Comparison of ENCODE assay signal across 13 cellular contexts in the genomic region with DNA sequence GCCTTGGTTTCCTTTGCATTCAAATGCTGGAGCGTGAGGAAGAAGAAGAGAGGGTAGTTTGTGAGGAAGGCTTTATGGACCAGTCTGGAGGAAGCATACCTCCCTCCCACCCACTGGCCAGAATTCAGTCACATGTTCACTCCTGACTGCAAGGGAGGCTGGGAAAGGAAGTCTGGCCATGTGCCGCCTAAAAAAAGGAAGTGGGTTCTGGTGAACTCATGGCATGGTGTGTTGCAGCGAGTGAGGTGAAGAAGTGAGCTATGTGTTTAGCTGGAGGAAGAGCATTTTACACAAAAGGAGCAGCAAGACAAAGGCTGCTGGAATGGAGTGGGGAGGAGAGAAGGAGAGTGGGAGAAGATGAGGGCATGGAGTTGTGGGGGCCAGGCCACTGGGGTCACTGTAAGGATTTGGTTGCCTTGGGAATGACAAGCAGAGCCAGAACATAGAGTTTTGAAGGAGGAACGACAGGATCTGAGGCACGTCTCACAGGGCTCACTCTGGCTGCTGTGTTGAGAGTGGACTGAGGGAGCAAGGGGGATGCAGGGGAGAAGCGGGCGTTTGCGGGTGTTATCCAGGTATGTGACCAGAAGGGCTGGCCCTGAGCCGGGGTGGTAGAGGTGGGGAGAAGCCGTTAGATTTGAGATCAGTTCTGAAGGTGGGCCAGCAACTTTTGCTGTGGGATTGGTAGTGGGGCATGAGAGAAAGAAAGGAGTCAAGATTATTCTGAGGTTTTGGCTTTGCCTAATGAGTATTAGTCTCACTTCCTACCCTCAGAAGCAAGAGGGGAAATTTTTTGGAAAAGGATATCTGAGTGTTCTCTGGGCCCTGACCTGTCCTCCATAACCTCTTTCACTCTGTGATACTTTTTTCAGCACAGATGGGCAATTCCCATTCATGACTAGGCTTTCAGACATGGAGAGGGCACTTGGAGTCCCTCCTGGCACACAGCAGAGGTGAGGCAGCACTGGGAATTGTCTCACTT. TPM values are rescaled to one million over a fixed set of nuclear protein-coding genes. Genes with fewer than 3 reads are reported as not detected.
A peak's percentile ranks its signal among the peaks of the same experiment; 100 is the strongest.
DNase-seq lines count a peak whose midpoint lies in the region; ATAC-seq, FAIRE-seq and TF ChIP-seq lines count a peak whose summit lies in the region.
"Had no signal": no experiment of that assay in that cellular context is flagged by ENCODE, and none has a peak within 500 bp of the region (broad histone marks: within the 10 kb centered on the region; RNA-seq: fewer than 3 reads in every experiment).

No MANE protein-coding gene starts in this region.

- no peak overlapping the region for H3K4me3 Mint-ChIP-seq in stimulated activated naive CD8-positive, alpha-beta T cell treated with anti-CD3 and anti-CD28 coated beads, Interleukin-15, Interleukin-2, amounts not matched to agents 100 ng/mL and 50 ng/mL, for 24 hours

- no peaks in the 10 kb centered on the region; the same call in 1 of the 2 replicates for H4K20me1 ChIP-seq in GM12878 (ENCODE audit: control insufficient read depth, insufficient read depth)

- H3K27me3 Mint-ChIP-seq in stimulated activated naive CD8-positive, alpha-beta T cell treated with anti-CD3 and anti-CD28 coated beads, Interleukin-15, Interleukin-2, amounts not matched to agents 100 ng/mL and 50 ng/mL, for 24 hours: no peaks in the 10 kb centered on the region

- TF ChIP-seq RAD21 in GM12878 (IDR thresholded peaks at IDR 0.05; ENCODE audit: insufficient read depth, low read depth, low read length): no peak

- H3K4me3 ChIP-seq in heart left ventricle (no peak overlapping the region), right atrium auricular region (no peak overlapping the region), GM12878 (no peak overlapping the region)
- H3K4me3 ChIP-seq: prostate gland, vagina had no signal

- RAD21 ChIA-PET in GM12878 (lab: Charles Lee; ENCODE audit: unreplicated experiment): interaction anchor here (1.3 to 1.8 kb wide), 2 partner anchors 12 to 24 kb away, joined by 5 read pairs; no protein-coding TSS in a partner anchor

- FAIRE-seq in GM12878 (lab: Jason Lieb, UNC): no peak

- no peak overlapping the region for H2AFZ ChIP-seq in GM12878 (ENCODE audit: control insufficient read depth, low read depth, low read length)

- no peak overlapping the region for H3K9ac ChIP-seq in GM12878 (ENCODE audit: control insufficient read depth, insufficient read depth, low read length)

- peak overlapping the region; percentile 17; the same call in 1 of the 2 replicates for H3K4me2 ChIP-seq in GM12878 (ENCODE audit: control insufficient read depth, insufficient read depth)

- WGBS in heart left ventricle, 4 donors: 85 to 93% (median 88%) methylated on average over 10 of the region's 10 CpGs
- 84% methylated on average over 10 of the region's 10 CpGs for WGBS in GM12878 (ENCODE audit: insufficient coverage, insufficient replicate concordance, low lambda C conversion rate, missing lambda C conversion rate)

- H3K27ac Mint-ChIP-seq in stimulated activated naive CD8-positive, alpha-beta T cell treated with anti-CD3 and anti-CD28 coated beads, Interleukin-15, Interleukin-2, amounts not matched to agents 100 ng/mL and 50 ng/mL, for 24 hours: peak overlapping the region; percentile 85

- H3K9me3 ChIP-seq in heart left ventricle: no peaks in the 10 kb centered on the region
- H3K9me3 ChIP-seq in right atrium auricular region: no peaks in the 10 kb centered on the region
- no peaks in the 10 kb centered on the region; the same call in 1 of the 3 replicates for H3K9me3 ChIP-seq in GM12878 (replicated peaks; ENCODE audit: control insufficient read depth, insufficient read depth, low read length)
- H3K9me3 ChIP-seq: BE2C, prostate gland, vagina had no signal

- H3K4me1 Mint-ChIP-seq in stimulated activated naive CD8-positive, alpha-beta T cell treated with anti-CD3 and anti-CD28 coated beads, Interleukin-15, Interleukin-2, amounts not matched to agents 100 ng/mL and 50 ng/mL, for 24 hours (ENCODE audit: low read depth): peaks cover 5% of the 10 kb centered on the region

- H3K9me3 Mint-ChIP-seq in stimulated activated naive CD8-positive, alpha-beta T cell treated with anti-CD3 and anti-CD28 coated beads, Interleukin-15, Interleukin-2, amounts not matched to agents 100 ng/mL and 50 ng/mL, for 24 hours: peaks cover 7% of the 10 kb centered on the region

- POLR2A ChIA-PET in GM12878 (lab: Charles Lee): interaction anchor here (0.7 to 1.4 kb wide), 3 partner anchors 11 to 15 kb away, joined by 3 to 4 read pairs (median 3); no protein-coding TSS in a partner anchor

- H3K27ac ChIP-seq in heart left ventricle: peak overlapping the region in 10 of 12 donors; percentile 45 to 75 (median 60)
- H3K27ac ChIP-seq in right atrium auricular region: peak overlapping the region in 1 of 2 donors; percentile 72
- no peak overlapping the region; the same call in 1 of the 2 replicates for H3K27ac ChIP-seq in GM12878 (ENCODE audit: control insufficient read depth, insufficient read depth)
- H3K27ac ChIP-seq: prostate gland, vagina had no signal

- no peak for TF ChIP-seq EP300 in GM12878 (IDR thresholded peaks at IDR 0.05; ENCODE audit: borderline replicate concordance in 1 of 2, control insufficient read depth in 1 of 2, low read depth in 2 of 2, low read length in 2 of 2)

- peaks cover 12% of the 10 kb centered on the region for H3K36me3 Mint-ChIP-seq in stimulated activated naive CD8-positive, alpha-beta T cell treated with anti-CD3 and anti-CD28 coated beads, Interleukin-15, Interleukin-2, amounts not matched to agents 100 ng/mL and 50 ng/mL, for 24 hours (ENCODE audit: low read depth)

- SMC1A ChIA-PET in GM12878 (lab: Charles Lee; ENCODE audit: uncharacterized antibody, unreplicated experiment): interaction anchor here (1.2 to 3.4 kb wide), 7 partner anchors 11 to 67 kb away, joined by 3 to 23 read pairs (median 7); no protein-coding TSS in a partner anchor

- CTCF ChIA-PET in GM12878 (lab: Yijun Ruan, JAX): interaction anchor here (1.4 kb wide), 1 partner anchor 39 kb away, joined by 7 read pairs; no protein-coding TSS in a partner anchor

- ATAC-seq in heart left ventricle (peak in 1 of 4 donors; percentile 36), GM12878 (peak; percentile 78), GM19035 (IDR thresholded peaks at IDR 0.05; ENCODE audit: unreplicated experiment) (no peak)

- peaks cover 42% of the 10 kb centered on the region for H3K79me2 ChIP-seq in GM12878 (ENCODE audit: control insufficient read depth, insufficient read depth, low read length)

- intact Hi-C loops in heart left ventricle (cut with DNase I): no loop called here
- intact Hi-C loops in GM12878 (cut with micrococcal nuclease; ENCODE audit: unreplicated experiment): no loop called here

- DNase-seq in heart left ventricle (no peak), right atrium auricular region (ENCODE audit: low spot score) (no peak), NOMO-1 treated with dmso at 0.1 percent for 144 hours (lab: John Stamatoyannopoulos, UW; ENCODE audit: unreplicated experiment) (peak; percentile 70), GM12878 (ENCODE audit: low read depth, low spot score) (no peak), islet precursor cell (no peak), NCI-H1436 treated with DMSO at 0.1 percent for 48 hours (lab: John Stamatoyannopoulos, UW) (no peak)
- DNase-seq: BE2C, NCI-H2029 treated with DMSO at 0.1 percent for 48 hours, SHP77 had no signal

- peaks cover 13 to 65% (median 34%) of the 10 kb centered on the region in 12 donors for H3K4me1 ChIP-seq in heart left ventricle
- peaks cover 0 to 48% of the 10 kb centered on the region in 2 donors for H3K4me1 ChIP-seq in right atrium auricular region
- H3K4me1 ChIP-seq in GM12878 (ENCODE audit: control insufficient read depth, insufficient read depth, low read length): peaks cover 16% of the 10 kb centered on the region
- H3K4me1 ChIP-seq: BE2C, prostate gland had no signal

- H3K27me3 ChIP-seq in heart left ventricle: no peaks in the 10 kb centered on the region
- H3K27me3 ChIP-seq in right atrium auricular region: no peaks in the 10 kb centered on the region
- no peaks in the 10 kb centered on the region for H3K27me3 ChIP-seq in GM12878 (replicated peaks in 1 of 2; ENCODE audit: control insufficient read depth in 2 of 2, insufficient read depth in 2 of 2, low read length in 1 of 2)
- H3K27me3 ChIP-seq: BE2C, vagina had no signal

- H3K36me3 ChIP-seq in heart left ventricle (no peaks in the 10 kb centered on the region), right atrium auricular region (no peaks in the 10 kb centered on the region), GM12878 (ENCODE audit: control insufficient read depth in 2 of 2, insufficient read depth in 2 of 2, low read length in 1 of 2) (peaks cover 0 to 1% of the 10 kb centered on the region in 2 experiments; a peak in 2 of 4 replicates)
- H3K36me3 ChIP-seq: BE2C, prostate gland, vagina had no signal

- BruUV-seq in GM12878 (replicated peaks; lab: Mats Ljungman, UMichigan): no TSS peak

- TF ChIP-seq CTCF in heart left ventricle (IDR thresholded peaks at IDR 0.05): no peak
- TF ChIP-seq CTCF in right atrium auricular region (IDR thresholded peaks at IDR 0.05): no peak
- no peak for TF ChIP-seq CTCF in GM12878 (IDR thresholded peaks at IDR 0.05 in 2 of 3, conservative IDR thresholded peaks at IDR 0.05 in 1 of 3; ENCODE audit: control insufficient read depth in 2 of 3, extremely low read depth in 1 of 3, insufficient read depth in 1 of 3, low read depth in 3 of 3, low read length in 3 of 3)

- TF ChIP-seq POLR2A in heart left ventricle (IDR thresholded peaks at IDR 0.05) (no peak), GM12878 (IDR thresholded peaks at IDR 0.05; ENCODE audit: low read depth, low read length) (no peak)

- in situ Hi-C loops in GM12878 (cut with MboI): no loop called here

RNA-seq across cellular contexts. Expression of a gene that starts 26.4 kb away (rescaled TPM):
- 10 to 100 TPM in 5 of 9 donors, 1 to 10 TPM in 4; 5.7 to 18.2 (median 11.7) TPM for total RNA-seq in heart left ventricle
- 10 to 100 TPM in 1 of 2 donors, 1 to 10 TPM in 1; 7.4 to 14.7 TPM for polyA plus RNA-seq in heart left ventricle
- 10 to 100 TPM; 20.7 to 24.9 TPM for total RNA-seq in right atrium auricular region
- total RNA-seq in GM12878 (2013; cell fraction: nucleolus; rRNA removed): 66.1 and 72.4 TPM in 2 replicates
- 11.3 and 13.0 TPM in 2 replicates for total RNA-seq in GM12878 (2014; rRNA removed)
- 13.8 and 15.4 TPM in 2 replicates for total RNA-seq in GM12878 (2014; rRNA removed; fragmentation: Illumina TruSeq; extraction: Trizol)
- total RNA-seq in GM12878 (2021): 11.6 and 13.4 TPM in 2 replicates
- 18.1 TPM for polyA plus RNA-seq in GM12878 (2011; ENCODE audit: low read depth)
- polyA plus RNA-seq in GM12878 (2011; rRNA removed): 40.6 and 48.9 TPM in 2 replicates
- 15.6 and 17.6 TPM in 2 replicates for polyA plus RNA-seq in GM12878 (2011; cell fraction: cytosol; rRNA removed)
- 119 and 146 TPM in 2 replicates for polyA plus RNA-seq in GM12878 (2011; cell fraction: nucleus; rRNA removed)
- 7.4 and 7.7 TPM in 2 replicates for polyA plus RNA-seq in GM12878 (2012)
- polyA plus RNA-seq in GM12878 (2014; fragmentation: Illumina TruSeq; extraction: Trizol): 16.1 and 23.7 TPM in 2 replicates
- 1 to 10 TPM; 3.5 to 4.6 TPM for polyA plus RNA-seq in GM12878 (2014; fragmentation: Nextera tagmentation; extraction: Ambion mirVana)
- polyA plus RNA-seq in GM12878 (2014; rRNA removed): 15.4 and 17.5 TPM in 2 replicates
- polyA plus RNA-seq in GM12878 (2016; fragmentation: Nextera tagmentation; extraction: Ambion mirVana): 10 to 100 TPM; 12.0 to 14.2 TPM
- polyA minus RNA-seq in GM12878 (2011; rRNA and poly(A)+ RNA removed): 37.3 and 46.3 TPM in 2 replicates
- polyA minus RNA-seq in GM12878 (2011; cell fraction: cytosol; rRNA and poly(A)+ RNA removed): 15.2 and 16.0 TPM in 2 replicates
- 55.7 and 73.1 TPM in 2 replicates for polyA minus RNA-seq in GM12878 (2011; cell fraction: nucleus; rRNA and poly(A)+ RNA removed)
